18 cellular contexts compared by ENCODE assay signal in genomic region chr1:94270801-94271203, GRCh38. TPM values are rescaled to one million over a fixed set of nuclear protein-coding genes. Genes with fewer than 3 reads are reported as not detected.
DNase-seq lines count a peak whose midpoint lies in the region; ATAC-seq, FAIRE-seq and TF ChIP-seq lines count a peak whose summit lies in the region.
"Had no signal": no experiment of that assay in that cellular context is flagged by ENCODE, and none has a peak within 500 bp of the region (broad histone marks: within the 10 kb centered on the region; RNA-seq: fewer than 3 reads in every experiment).

No MANE protein-coding gene starts in this region.

- DNase-seq in H54 (ENCODE audit: insufficient read length, low spot score) = no peak
- DNase-seq in RWPE1 (ENCODE audit: low spot score) = peak; percentile 67
- DNase-seq in dermis blood vessel endothelial cell = peak; percentile 52
- DNase-seq in omental fat pad (ENCODE audit: low spot score) = no peak
- DNase-seq in stimulated activated CD4-positive, alpha-beta T cell treated with anti-CD3 and anti-CD28 coated beads, Interleukin-4, amount 100 ng/mL, for 1 hour = no peak
- DNase-seq in NCI-H2171 (lab: John Stamatoyannopoulos, UW) = no peak
- DNase-seq in GM10248 (ENCODE audit: extremely low spot score) = no peak
- no peak for DNase-seq in nucleus accumbens (lab: John Stamatoyannopoulos, UW)
- DNase-seq: activated B cell treated with CpG ODN at 0.5 μM for 24 hours; activated effector memory CD4-positive, alpha-beta T cell treated with Interleukin-2 at 50 U/mL for 16 hours; anterior cingulate cortex; DMS53; effector CD8-positive, alpha-beta T cell; heart right ventricle; NCI-H1092; NK-92 treated with Interleukin-12 subunit alpha and Interleukin-12 subunit beta, amount 100 ng/mL, for 24 hours had no signal

- H3K27ac ChIP-seq in RWPE1 = peak overlapping the region; percentile 76
- H3K27ac ChIP-seq: BLaER1 treated with 17β-estradiol and CSF1 and Interleukin-3, amounts not matched to agents 10 nM and 100 nM; heart right ventricle had no signal

- POLR2A ChIA-PET in RWPE1 (lab: Yijun Ruan, JAX; ENCODE audit: low non-redundant PET) (no interaction called here), GM10248 (lab: Yijun Ruan, JAX) (no interaction called here)

- peak; percentile 44 for ATAC-seq in omental fat pad (ENCODE audit: low FRiP score)
- ATAC-seq: heart right ventricle had no signal

- no peak for TF ChIP-seq CTCF in RWPE1 (conservative IDR thresholded peaks at IDR 0.05; ENCODE audit: low read depth)
- TF ChIP-seq CTCF in omental fat pad (IDR thresholded peaks at IDR 0.05) = no peak
- TF ChIP-seq CTCF in GM10248 (IDR thresholded peaks at IDR 0.05; ENCODE audit: control extremely low read depth, extremely low read depth, low read depth, missing control alignments) = no peak

- CTCF ChIA-PET in RWPE1 (lab: Yijun Ruan, JAX) = interaction anchor here (1.1 kb wide), 1 partner anchor 26 kb away, joined by 3 read pairs; no protein-coding TSS in a partner anchor
- CTCF ChIA-PET in GM10248 (lab: Yijun Ruan, JAX) = interaction anchor here (1.1 to 2.3 kb wide), 2 partner anchors 10 to 11 kb away, joined by 3 to 8 read pairs; no protein-coding TSS in a partner anchor

- peak; percentile 95 for FAIRE-seq in H54 (lab: Jason Lieb, UNC)

- no peak for TF ChIP-seq POLR2A in H54 (IDR thresholded peaks at IDR 0.05; ENCODE audit: low read depth, low read length)

RNA-seq across cellular contexts. Expression of gene ARHGAP29, which starts 33.4 kb away (rescaled TPM):
- total RNA-seq in dermis blood vessel endothelial cell = 254 and 371 TPM in 2 replicates
- total RNA-seq in omental fat pad = 100 to 1,000 TPM in 1 of 4 donors, 10 to 100 TPM in 3; 43.8 to 129 (median 77.1) TPM
- total RNA-seq: activated B cell treated with CpG ODN at 0.5 μM for 24 hours; activated CD8-positive, alpha-beta memory T cell treated with anti-CD3 and anti-CD28 coated beads for 36 hours had no signal

Comparison
In these comparisons a context has a peak if more than half of its experiments do, and no peak if none do; other contexts are left out.
1. DNase-seq: peak in RWPE1 (single experiment) and dermis blood vessel endothelial cell (single experiment); none in H54 (single experiment), omental fat pad (single experiment), stimulated activated CD4-positive, alpha-beta T cell treated with anti-CD3 and anti-CD28 coated beads, Interleukin-4, amount 100 ng/mL, for 1 hour (single experiment), NCI-H2171 (single experiment), GM10248 (single experiment) and nucleus accumbens (0 of 56).